Comparison of ENCODE assay signal across 11 cellular contexts in genomic region chr9:123607987-123608565, GRCh38.
DNase-seq lines count a peak whose midpoint lies in the region; ATAC-seq, FAIRE-seq and TF ChIP-seq lines count a peak whose summit lies in the region.
"Had no signal": no experiment of that assay in that cellular context is flagged by ENCODE, and none has a peak within 500 bp of the region (broad histone marks: within the 10 kb centered on the region; RNA-seq: fewer than 3 reads in every experiment).

No MANE protein-coding gene starts in this region.

- no peak for TF ChIP-seq CTCF in GM12878 (IDR thresholded peaks at IDR 0.05 in 2 of 3, conservative IDR thresholded peaks at IDR 0.05 in 1 of 3; ENCODE audit: control insufficient read depth in 2 of 3, extremely low read depth in 1 of 3, insufficient read depth in 1 of 3, low read depth in 3 of 3, low read length in 3 of 3)
- TF ChIP-seq CTCF in D721Med (IDR thresholded peaks at IDR 0.05; ENCODE audit: insufficient read depth, missing control alignments), result no peak

- TF ChIP-seq RAD21 in GM12878 (IDR thresholded peaks at IDR 0.05; ENCODE audit: insufficient read depth, low read depth, low read length), result no peak; the same call in 1 of the 2 replicates

- BruUV-seq in GM12878 (replicated peaks; lab: Mats Ljungman, UMichigan), result no TSS peak

- in situ Hi-C loops in GM12878 (cut with MboI), result no loop called here

- CTCF ChIA-PET in GM12878 (lab: Yijun Ruan, JAX), result interaction anchor here (0.8 kb wide), 1 partner anchor 9 kb away, joined by 3 read pairs; no protein-coding TSS in a partner anchor

- FAIRE-seq in GM12878 (lab: Jason Lieb, UNC) (peak; percentile 91), D721Med (lab: Jason Lieb, UNC) (no peak)
- FAIRE-seq: islet of Langerhans had no signal

- H3K4me3 ChIP-seq in GM12878, result peak overlapping the region; percentile 37; the same call in 1 of the 2 replicates
- no peak overlapping the region for H3K4me3 ChIP-seq in effector memory CD4-positive, alpha-beta T cell (ENCODE audit: insufficient read depth, low read depth, low read length, poor library complexity, severe bottlenecking)

- peak overlapping the region; percentile 58 for H3K27ac ChIP-seq in GM12878 (ENCODE audit: control insufficient read depth, insufficient read depth)
- no peak overlapping the region for H3K27ac ChIP-seq in effector memory CD4-positive, alpha-beta T cell (ENCODE audit: insufficient read depth, low read length, poor library complexity, severe bottlenecking)

- no peaks in the 10 kb centered on the region for H3K79me2 ChIP-seq in GM12878 (ENCODE audit: control insufficient read depth, insufficient read depth, low read length)

- H3K4me2 ChIP-seq in GM12878 (ENCODE audit: control insufficient read depth, insufficient read depth), result peak overlapping the region; percentile 61

- H4K20me1 ChIP-seq in GM12878 (ENCODE audit: control insufficient read depth, insufficient read depth), result no peaks in the 10 kb centered on the region

- peak overlapping the region; percentile 37 for H2AFZ ChIP-seq in GM12878 (ENCODE audit: control insufficient read depth, low read depth, low read length)

- peak; percentile 88 for DNase-seq in GM12878 (ENCODE audit: low read depth, low spot score)
- no peak for DNase-seq in D721Med (ENCODE audit: insufficient read length, low spot score)
- DNase-seq in activated naive CD4-positive, alpha-beta T cell (lab: John Stamatoyannopoulos, UW), result no peak
- DNase-seq in effector memory CD4-positive, alpha-beta T cell, result no peak
- no peak for DNase-seq in DMS153 treated with DMSO at 0.1 percent for 48 hours (lab: John Stamatoyannopoulos, UW; ENCODE audit: unreplicated experiment)
- DNase-seq: NCI-H524 treated with DMSO at 0.1 percent for 48 hours; stimulated activated CD4-positive, alpha-beta T cell treated with anti-CD3 and anti-CD28 coated beads, Interleukin-4, amount 100 ng/mL, for 24 hours had no signal

- intact Hi-C loops in GM12878 (cut with micrococcal nuclease; ENCODE audit: unreplicated experiment), result no loop called here

- SMC1A ChIA-PET in GM12878 (lab: Charles Lee; ENCODE audit: uncharacterized antibody, unreplicated experiment), result interaction anchor here (0.7 to 1.7 kb wide), 12 partner anchors 9 to 333 kb away, joined by 3 to 5 read pairs (median 4); no protein-coding TSS in a partner anchor

- H3K9me3 ChIP-seq in GM12878 (replicated peaks; ENCODE audit: control insufficient read depth, insufficient read depth, low read length), result no peaks in the 10 kb centered on the region
- H3K9me3 ChIP-seq in effector memory CD4-positive, alpha-beta T cell (ENCODE audit: control insufficient read depth, low read length), result no peaks in the 10 kb centered on the region

- no peak for TF ChIP-seq POLR2A in GM12878 (IDR thresholded peaks at IDR 0.05; ENCODE audit: low read depth, low read length)

- H3K4me1 ChIP-seq in GM12878 (ENCODE audit: control insufficient read depth, insufficient read depth, low read length), result peaks cover 15% of the 10 kb centered on the region
- no peaks in the 10 kb centered on the region for H3K4me1 ChIP-seq in effector memory CD4-positive, alpha-beta T cell (ENCODE audit: control insufficient read depth, insufficient read depth, low read length, poor library complexity, severe bottlenecking)

- ATAC-seq in GM18861 (IDR thresholded peaks at IDR 0.05; ENCODE audit: unreplicated experiment) (peak; percentile 90), GM21576 (IDR thresholded peaks at IDR 0.05; ENCODE audit: unreplicated experiment) (peak; percentile 91), HG03135 (IDR thresholded peaks at IDR 0.05; ENCODE audit: unreplicated experiment) (peak; percentile 90), GM12878 (peak; percentile 99)

- peak; percentile 87 to 89; a peak in 2 of 4 replicates for TF ChIP-seq EP300 in GM12878 (IDR thresholded peaks at IDR 0.05; ENCODE audit: borderline replicate concordance in 1 of 2, control insufficient read depth in 1 of 2, low read depth in 2 of 2, low read length in 2 of 2)

- no peaks in the 10 kb centered on the region; a peak in 1 of 4 replicates for H3K36me3 ChIP-seq in GM12878 (ENCODE audit: control insufficient read depth in 2 of 2, insufficient read depth in 2 of 2, low read length in 1 of 2)
- peaks cover 4% of the 10 kb centered on the region for H3K36me3 ChIP-seq in effector memory CD4-positive, alpha-beta T cell (ENCODE audit: control insufficient read depth, insufficient read depth, low read length)

- H3K9ac ChIP-seq in GM12878 (ENCODE audit: control insufficient read depth, insufficient read depth, low read length), result peak overlapping the region; percentile 16; the same call in 1 of the 2 replicates

- WGBS in GM12878 (ENCODE audit: insufficient coverage, insufficient replicate concordance, low lambda C conversion rate, missing lambda C conversion rate), result under 1% methylated on average over 10 of the region's 10 CpGs

- RAD21 ChIA-PET in GM12878 (lab: Charles Lee; ENCODE audit: unreplicated experiment), result interaction anchor here (1.0 to 2.2 kb wide), 7 partner anchors 29 to 433 kb away, joined by 3 to 13 read pairs (median 4); no protein-coding TSS in a partner anchor

- POLR2A ChIA-PET in GM12878 (lab: Charles Lee), result interaction anchor here (1.0 to 1.2 kb wide), 2 partner anchors 52 to 333 kb away, joined by 3 read pairs; no protein-coding TSS in a partner anchor

- H3K27me3 ChIP-seq in GM12878 (replicated peaks in 1 of 2; ENCODE audit: control insufficient read depth in 2 of 2, insufficient read depth in 2 of 2, low read length in 1 of 2), result no peaks in the 10 kb centered on the region
- no peaks in the 10 kb centered on the region for H3K27me3 ChIP-seq in effector memory CD4-positive, alpha-beta T cell (replicated peaks; ENCODE audit: control insufficient read depth, insufficient read depth, low read length, poor library complexity, severe bottlenecking)

TF ChIP-seq in GM12878, 131 proteins besides CTCF, POLR2A, EP300 and RAD21 (continues in another document):
- TF ChIP-seq CHD2 (IDR thresholded peaks at IDR 0.05; ENCODE audit: borderline replicate concordance, low read depth, low read length) (peak; percentile 74; the same call in 1 of the 2 replicates), KAT2A (conservative IDR thresholded peaks at IDR 0.05; ENCODE audit: control insufficient read depth, low read depth, low read length) (no peak), ATF3 (IDR thresholded peaks at IDR 0.05; ENCODE audit: borderline replicate concordance, extremely low read depth, low read depth, low read length) (no peak), ZNF207 (IDR thresholded peaks at IDR 0.05; ENCODE audit: borderline replicate concordance) (no peak), MEF2A (IDR thresholded peaks at IDR 0.05; ENCODE audit: insufficient read depth, low read depth, low read length) (no peak), MEF2B (IDR thresholded peaks at IDR 0.05; ENCODE audit: partially characterized antibody, poor library complexity, severe bottlenecking) (no peak), ZBTB40 (IDR thresholded peaks at IDR 0.05; ENCODE audit: borderline replicate concordance) (no peak), GATAD2B (conservative IDR thresholded peaks at IDR 0.05; ENCODE audit: low read depth) (no peak), YY1 (IDR thresholded peaks at IDR 0.05; ENCODE audit: low read depth, low read length) (peak; percentile 50; the same call in 1 of the 2 replicates), MTA2 (IDR thresholded peaks at IDR 0.05; ENCODE audit: low read depth) (peak; percentile 72), IKZF1 (conservative IDR thresholded peaks at IDR 0.05) (peak; percentile 58), PML (IDR thresholded peaks at IDR 0.05; ENCODE audit: low read length) (no peak), HCFC1 (IDR thresholded peaks at IDR 0.05; ENCODE audit: low read length) (no peak), PBX3 (IDR thresholded peaks at IDR 0.05; ENCODE audit: insufficient replicate concordance, low read depth, low read length) (peak; percentile 60)
